Comparison of ENCODE assay signal across 8 cellular contexts in the genomic region with DNA sequence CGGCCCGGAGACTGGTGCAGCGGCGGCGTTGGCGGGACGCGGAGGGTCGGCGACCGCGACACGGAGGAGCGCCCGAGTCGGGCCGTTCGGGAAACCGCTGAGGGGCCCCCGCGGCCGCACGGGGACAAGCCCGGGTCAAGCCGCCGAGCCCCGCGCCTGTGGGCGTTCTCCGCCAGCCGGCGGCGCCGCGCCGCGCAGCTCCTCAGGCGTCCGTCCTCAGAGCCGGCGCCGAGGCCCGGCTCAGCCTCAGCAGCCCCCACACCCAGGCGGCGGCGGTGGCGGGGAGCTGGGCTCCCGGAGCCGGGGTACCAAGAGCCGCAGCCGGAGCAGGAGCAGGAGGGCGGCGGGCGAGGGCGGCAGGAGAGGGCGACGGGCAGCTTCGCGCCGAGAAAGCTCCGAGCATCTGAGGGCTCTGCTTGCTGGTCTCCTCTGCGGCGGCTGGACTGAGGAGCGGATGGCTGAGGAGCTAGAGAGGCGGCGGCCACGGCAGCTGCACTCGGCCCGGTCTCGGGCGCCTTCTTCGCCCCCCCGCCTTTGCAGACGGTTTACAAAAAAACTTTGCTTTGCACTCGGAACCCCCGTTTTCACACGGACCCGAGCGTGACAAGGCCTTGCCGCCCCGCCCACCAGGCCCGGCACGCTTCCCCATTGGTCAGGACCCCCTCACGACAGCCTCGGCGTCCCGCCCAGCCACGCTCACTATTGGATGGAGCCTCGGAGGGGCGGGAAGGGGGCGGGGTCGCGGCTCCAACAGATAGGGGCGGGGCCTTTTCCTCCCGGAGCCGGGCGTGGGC. TPM values are rescaled to one million over a fixed set of nuclear protein-coding genes. Genes with fewer than 3 reads are reported as not detected.
A peak's percentile ranks its signal among the peaks of the same experiment; 100 is the strongest.
DNase-seq lines count a peak whose midpoint lies in the region; ATAC-seq and TF ChIP-seq lines count a peak whose summit lies in the region.

Gene SLC30A1, minus strand, starts transcription at position 522 of the 794 bp plus-strand sequence. CDS start 549 bp downstream, outside the sequence.

- peaks cover 42 to 51% (median 50%) of the 10 kb centered on the region in 11 experiments for H4K20me1 ChIP-seq in BLaER1 treated with 17β-estradiol and CSF1 and Interleukin-3, amounts not matched to agents 10 nM and 100 nM

- H3K9me3 ChIP-seq in BLaER1 treated with 17β-estradiol and CSF1 and Interleukin-3, amounts not matched to agents 10 nM and 100 nM (replicated peaks in 1 of 11): no peaks in the 10 kb centered on the region
- H3K9me3 ChIP-seq in liver (ENCODE audit: control insufficient read depth in 4 of 4, low read length in 3 of 4): no peaks in the 10 kb centered on the region

- peaks cover 11 to 43% (median 26%) of the 10 kb centered on the region in 11 experiments; a peak in 20 of 22 replicates for H3K36me3 ChIP-seq in BLaER1 treated with 17β-estradiol and CSF1 and Interleukin-3, amounts not matched to agents 10 nM and 100 nM
- H3K36me3 ChIP-seq in liver (ENCODE audit: control insufficient read depth in 4 of 4, insufficient read depth in 3 of 4, low read depth in 1 of 4, low read length in 3 of 4): peaks cover 0 to 18% (median 9%) of the 10 kb centered on the region in 4 donors

- ATAC-seq in GM19351 (IDR thresholded peaks at IDR 0.05; ENCODE audit: unreplicated experiment): peak; percentile 78
- ATAC-seq in HG03521 (IDR thresholded peaks at IDR 0.05; ENCODE audit: unreplicated experiment): peak; percentile 84

- H3K4me2 ChIP-seq in BLaER1 treated with 17β-estradiol and CSF1 and Interleukin-3, amounts not matched to agents 10 nM and 100 nM: peak within 1 kb of the TSS; percentile 91 to 100 (median 94)

- peak within 1 kb of the TSS; percentile 82 to 98 (median 96) for H3K27ac ChIP-seq in BLaER1 treated with 17β-estradiol and CSF1 and Interleukin-3, amounts not matched to agents 10 nM and 100 nM
- H3K27ac ChIP-seq in liver (ENCODE audit: low read depth in 1 of 2, low read length in 2 of 2): peak within 1 kb of the TSS; percentile 95 to 96

- WGBS in liver: under 1% methylated on average over 97 of the region's 97 CpGs

- H3K4me1 ChIP-seq in BLaER1 treated with 17β-estradiol and CSF1 and Interleukin-3, amounts not matched to agents 10 nM and 100 nM: peaks cover 36 to 68% (median 59%) of the 10 kb centered on the region in 10 experiments
- H3K4me1 ChIP-seq in liver (ENCODE audit: control insufficient read depth in 4 of 4, insufficient read depth in 4 of 4, low read length in 3 of 4): peaks cover 1 to 34% (median 20%) of the 10 kb centered on the region in 4 donors

- TF ChIP-seq RAD21 in liver (IDR thresholded peaks at IDR 0.05): peak; percentile 18 to 38

- H3K9ac ChIP-seq in BLaER1 treated with 17β-estradiol and CSF1 and Interleukin-3, amounts not matched to agents 10 nM and 100 nM: peak within 1 kb of the TSS; percentile 94 to 99 (median 97)
- H3K9ac ChIP-seq in liver (ENCODE audit: low read depth in 1 of 2, low read length in 2 of 2): peak within 1 kb of the TSS; percentile 93 to 98

- DNase-seq in NCI-H748 (lab: John Stamatoyannopoulos, UW; ENCODE audit: unreplicated experiment) (peak; percentile 93), dermis blood vessel endothelial cell (peak; percentile 99)
- DNase-seq in activated CD4-positive, alpha-beta T cell treated with anti-CD3 and anti-CD28 coated beads, Interleukin-2, amount 50 U/mL, for 1 hour: peak; percentile 100
- peak; percentile 100 for DNase-seq in stimulated activated CD4-positive, alpha-beta T cell treated with anti-CD3 and anti-CD28 coated beads, Interleukin-4, amount 100 ng/mL, for 24 hours

- TF ChIP-seq CTCF in liver (IDR thresholded peaks at IDR 0.05; ENCODE audit: low read depth, low read length, missing input control): no peak

- no peaks in the 10 kb centered on the region for H3K27me3 ChIP-seq in BLaER1 treated with 17β-estradiol and CSF1 and Interleukin-3, amounts not matched to agents 10 nM and 100 nM
- H3K27me3 ChIP-seq in liver (ENCODE audit: control insufficient read depth in 4 of 4, insufficient read depth in 4 of 4, low read length in 3 of 4): no peaks in the 10 kb centered on the region

- peak within 1 kb of the TSS; percentile 87 to 99 (median 94) for H3K4me3 ChIP-seq in BLaER1 treated with 17β-estradiol and CSF1 and Interleukin-3, amounts not matched to agents 10 nM and 100 nM
- peak within 1 kb of the TSS; percentile 73 to 100 (median 97) for H3K4me3 ChIP-seq in liver (ENCODE audit: low read depth in 1 of 3, low read length in 3 of 3)

TF ChIP-seq in liver, 16 proteins besides CTCF, POLR2A, EP300 and RAD21:
- TF ChIP-seq YY1 (IDR thresholded peaks at IDR 0.05): peak; percentile 51
- TF ChIP-seq HNF4A (conservative IDR thresholded peaks at IDR 0.05): peak in 1 of 2 donors; percentile 17
- TF ChIP-seq TAF1 (conservative IDR thresholded peaks at IDR 0.05): peak; percentile 87
- no peak for TF ChIP-seq GABPA (IDR thresholded peaks at IDR 0.05 in 1 of 2, conservative IDR thresholded peaks at IDR 0.05 in 1 of 2)
- TF ChIP-seq FOXA1 (IDR thresholded peaks at IDR 0.05): no peak
- no peak for TF ChIP-seq FOXA2 (IDR thresholded peaks at IDR 0.05)
- TF ChIP-seq MAX (IDR thresholded peaks at IDR 0.05): peak; percentile 32
- TF ChIP-seq RXRA (IDR thresholded peaks at IDR 0.05): peak; percentile 29 to 38
- TF ChIP-seq, protein P1, sequence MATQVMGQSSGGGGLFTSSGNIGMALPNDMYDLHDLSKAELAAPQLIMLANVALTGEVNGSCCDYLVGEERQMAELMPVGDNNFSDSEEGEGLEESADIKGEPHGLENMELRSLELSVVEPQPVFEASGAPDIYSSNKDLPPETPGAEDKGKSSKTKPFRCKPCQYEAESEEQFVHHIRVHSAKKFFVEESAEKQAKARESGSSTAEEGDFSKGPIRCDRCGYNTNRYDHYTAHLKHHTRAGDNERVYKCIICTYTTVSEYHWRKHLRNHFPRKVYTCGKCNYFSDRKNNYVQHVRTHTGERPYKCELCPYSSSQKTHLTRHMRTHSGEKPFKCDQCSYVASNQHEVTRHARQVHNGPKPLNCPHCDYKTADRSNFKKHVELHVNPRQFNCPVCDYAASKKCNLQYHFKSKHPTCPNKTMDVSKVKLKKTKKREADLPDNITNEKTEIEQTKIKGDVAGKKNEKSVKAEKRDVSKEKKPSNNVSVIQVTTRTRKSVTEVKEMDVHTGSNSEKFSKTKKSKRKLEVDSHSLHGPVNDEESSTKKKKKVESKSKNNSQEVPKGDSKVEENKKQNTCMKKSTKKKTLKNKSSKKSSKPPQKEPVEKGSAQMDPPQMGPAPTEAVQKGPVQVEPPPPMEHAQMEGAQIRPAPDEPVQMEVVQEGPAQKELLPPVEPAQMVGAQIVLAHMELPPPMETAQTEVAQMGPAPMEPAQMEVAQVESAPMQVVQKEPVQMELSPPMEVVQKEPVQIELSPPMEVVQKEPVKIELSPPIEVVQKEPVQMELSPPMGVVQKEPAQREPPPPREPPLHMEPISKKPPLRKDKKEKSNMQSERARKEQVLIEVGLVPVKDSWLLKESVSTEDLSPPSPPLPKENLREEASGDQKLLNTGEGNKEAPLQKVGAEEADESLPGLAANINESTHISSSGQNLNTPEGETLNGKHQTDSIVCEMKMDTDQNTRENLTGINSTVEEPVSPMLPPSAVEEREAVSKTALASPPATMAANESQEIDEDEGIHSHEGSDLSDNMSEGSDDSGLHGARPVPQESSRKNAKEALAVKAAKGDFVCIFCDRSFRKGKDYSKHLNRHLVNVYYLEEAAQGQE (IDR thresholded peaks at IDR 0.05): peak; percentile 87
- TF ChIP-seq SP1 (IDR thresholded peaks at IDR 0.05): peak; percentile 82

RNA-seq across cellular contexts. Expression of gene SLC30A1, which starts in this region (rescaled TPM):
- total RNA-seq in dermis blood vessel endothelial cell: 39.1 and 65.2 TPM in 2 replicates
- total RNA-seq in liver: 10 to 100 TPM; 59.0 to 83.3 TPM
- 10 to 100 TPM; 14.9 to 19.9 TPM for polyA plus RNA-seq in liver

Comparison
In these comparisons a context has a peak if more than half of its experiments do, and no peak if none do; other contexts are left out.
1. Peak in every context shown above with its lines: DNase-seq, ATAC-seq, H3K4me3 ChIP-seq and H3K27ac ChIP-seq.